20 cellular contexts compared by ENCODE assay signal in the genomic region with DNA sequence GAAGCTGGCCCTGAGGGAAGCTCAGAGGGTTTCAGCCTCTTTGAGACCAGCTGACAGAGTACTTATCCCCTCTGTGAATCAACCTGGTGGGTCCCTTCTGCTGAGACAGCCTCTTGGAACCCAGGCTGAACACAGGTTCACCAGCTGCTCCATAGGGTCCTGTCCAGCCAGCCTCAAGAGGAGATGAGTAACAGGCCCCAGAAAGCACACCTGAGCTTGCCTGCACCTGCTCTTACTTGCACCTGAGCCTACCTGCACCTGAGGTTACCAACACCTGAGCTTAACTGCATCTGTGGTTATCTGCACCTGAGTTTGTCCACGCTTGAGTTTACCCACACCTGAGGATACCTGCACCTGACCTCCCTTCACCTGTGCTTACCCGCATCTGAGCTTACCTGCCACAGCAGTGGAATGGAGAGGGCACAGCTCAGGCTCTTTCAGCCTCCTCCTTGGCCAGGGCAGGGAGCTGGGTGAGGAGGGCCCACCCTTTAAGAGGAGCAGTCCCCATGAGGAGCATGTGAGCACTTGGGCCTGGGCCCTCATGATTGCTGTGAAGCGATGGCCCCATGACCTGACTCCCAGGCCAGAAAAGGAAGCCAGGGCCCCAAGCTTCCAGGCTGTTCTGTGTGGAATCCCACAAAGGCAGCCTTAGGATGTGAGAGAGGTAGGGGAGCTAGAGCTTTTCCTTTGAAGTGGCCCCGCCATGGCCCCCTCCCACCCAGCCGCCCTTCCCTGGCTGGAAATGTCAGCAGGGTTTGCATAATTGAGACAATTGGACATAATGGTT. TPM values are rescaled to one million over a fixed set of nuclear protein-coding genes. Genes with fewer than 3 reads are reported as not detected.
A peak's percentile ranks its signal among the peaks of the same experiment; 100 is the strongest.
DNase-seq lines count a peak whose midpoint lies in the region; ATAC-seq and TF ChIP-seq lines count a peak whose summit lies in the region.
"Had no signal": no experiment of that assay in that cellular context is flagged by ENCODE, and none has a peak within 500 bp of the region (broad histone marks: within the 10 kb centered on the region; RNA-seq: fewer than 3 reads in every experiment).

A gene (minus strand): TSS at position 464 of the 787 bp plus-strand sequence. CDS start 20,370 bp downstream, outside the sequence.

- H3K27ac ChIP-seq in esophagus (ENCODE audit: low read depth in 2 of 2, low read length in 1 of 2) (peak within 1 kb of the TSS; percentile 81 to 85), neural progenitor cell (no peak within 1 kb of the TSS)
- H3K27ac ChIP-seq: coronary artery, Peyer's patch had no signal

- no peaks in the 10 kb centered on the region for H3K36me3 ChIP-seq in esophagus (ENCODE audit: control insufficient read depth in 2 of 2, insufficient read depth in 2 of 2, low read length in 1 of 2)
- H3K36me3 ChIP-seq in neural progenitor cell: no peaks in the 10 kb centered on the region
- H3K36me3 ChIP-seq: Peyer's patch had no signal

- H3K36me3 Mint-ChIP-seq in neural progenitor cell: no peaks in the 10 kb centered on the region
- H3K36me3 Mint-ChIP-seq in activated CD8-positive, alpha-beta memory T cell treated with anti-CD3 and anti-CD28 coated beads, Interleukin-2, amount 10 ng/mL, durations not matched to agents 7 days and 5 days: no peaks in the 10 kb centered on the region
- H3K36me3 Mint-ChIP-seq: activated CD4-positive, alpha-beta memory T cell treated with anti-CD3 and anti-CD28 coated beads for 36 hours; activated naive CD4-positive, alpha-beta T cell treated with anti-CD3 and anti-CD28 coated beads, Interleukin-2, amount 50 U/mL, for 72 hours; WTC11 had no signal

- H3K9me3 ChIP-seq in esophagus (ENCODE audit: control insufficient read depth in 2 of 2, insufficient read depth in 1 of 2, low read depth in 1 of 2, low read length in 1 of 2): no peaks in the 10 kb centered on the region
- H3K9me3 ChIP-seq in neural progenitor cell (ENCODE audit: low read depth): no peaks in the 10 kb centered on the region
- H3K9me3 ChIP-seq: Peyer's patch had no signal

- no peak for TF ChIP-seq CTCF in neural progenitor cell (IDR thresholded peaks at IDR 0.05)

- peaks cover 43% of the 10 kb centered on the region for H3K4me1 Mint-ChIP-seq in neural progenitor cell
- no peaks in the 10 kb centered on the region for H3K4me1 Mint-ChIP-seq in activated CD8-positive, alpha-beta memory T cell treated with anti-CD3 and anti-CD28 coated beads, Interleukin-2, amount 10 ng/mL, durations not matched to agents 7 days and 5 days

- H3K4me1 ChIP-seq in esophagus (ENCODE audit: control insufficient read depth in 2 of 2, insufficient read depth in 2 of 2, low read length in 1 of 2): peaks cover 0 to 17% of the 10 kb centered on the region in 2 donors
- peaks cover 34% of the 10 kb centered on the region for H3K4me1 ChIP-seq in neural progenitor cell
- H3K4me1 ChIP-seq: Peyer's patch had no signal

- H3K79me2 ChIP-seq in neural progenitor cell (ENCODE audit: low read depth): no peaks in the 10 kb centered on the region

- H3K9me3 Mint-ChIP-seq in neural progenitor cell: no peaks in the 10 kb centered on the region
- H3K9me3 Mint-ChIP-seq in activated CD8-positive, alpha-beta memory T cell treated with anti-CD3 and anti-CD28 coated beads, Interleukin-2, amount 10 ng/mL, durations not matched to agents 7 days and 5 days (ENCODE audit: low read depth): no peaks in the 10 kb centered on the region
- H3K9me3 Mint-ChIP-seq: activated CD4-positive, alpha-beta memory T cell treated with anti-CD3 and anti-CD28 coated beads for 36 hours; activated naive CD4-positive, alpha-beta T cell treated with anti-CD3 and anti-CD28 coated beads, Interleukin-2, amount 50 U/mL, for 72 hours; activated T-cell treated with anti-CD3 and anti-CD28 coated beads, Interleukin-2, amount 50 U/mL, for 4 hours had no signal

- 78 to 79% methylated on average over 5 of the region's 5 CpGs for WGBS in esophagus, 2 donors

- H3K27ac Mint-ChIP-seq in neural progenitor cell: no peak within 1 kb of the TSS
- no peak within 1 kb of the TSS for H3K27ac Mint-ChIP-seq in activated CD8-positive, alpha-beta memory T cell treated with anti-CD3 and anti-CD28 coated beads, Interleukin-2, amount 10 ng/mL, durations not matched to agents 7 days and 5 days
- H3K27ac Mint-ChIP-seq: activated CD4-positive, alpha-beta memory T cell treated with anti-CD3 and anti-CD28 coated beads for 36 hours; activated naive CD4-positive, alpha-beta T cell treated with anti-CD3 and anti-CD28 coated beads, Interleukin-2, amount 50 U/mL, for 72 hours; WTC11 had no signal

- H3K4me3 ChIP-seq in esophagus (ENCODE audit: low read depth in 1 of 2, low read length in 2 of 2): no peak within 1 kb of the TSS
- no peak within 1 kb of the TSS for H3K4me3 ChIP-seq in neural progenitor cell
- H3K4me3 ChIP-seq: coronary artery, Peyer's patch had no signal

- ATAC-seq in HG03460 (IDR thresholded peaks at IDR 0.05; ENCODE audit: unreplicated experiment): no peak
- ATAC-seq in activated CD8-positive, alpha-beta memory T cell treated with anti-CD3 and anti-CD28 coated beads, Interleukin-2, amount 10 ng/mL, durations not matched to agents 7 days and 5 days: no peak
- ATAC-seq: activated naive CD4-positive, alpha-beta T cell treated with anti-CD3 and anti-CD28 coated beads, Interleukin-2, amount 50 U/mL, for 72 hours; activated T-cell treated with anti-CD3 and anti-CD28 coated beads, Interleukin-2, amount 50 U/mL, for 4 hours had no signal

- no peak within 1 kb of the TSS for H2AFZ ChIP-seq in neural progenitor cell (replicated peaks)

- H4K20me1 ChIP-seq in neural progenitor cell (ENCODE audit: low read depth): peaks cover 8% of the 10 kb centered on the region

- H3K9ac ChIP-seq in neural progenitor cell: no peak within 1 kb of the TSS

- peaks cover 7% of the 10 kb centered on the region for H3K27me3 Mint-ChIP-seq in neural progenitor cell (ENCODE audit: insufficient read depth, low read depth)
- peaks cover 20% of the 10 kb centered on the region for H3K27me3 Mint-ChIP-seq in activated CD8-positive, alpha-beta memory T cell treated with anti-CD3 and anti-CD28 coated beads, Interleukin-2, amount 10 ng/mL, durations not matched to agents 7 days and 5 days

- CTCF ChIA-PET in activated CD8-positive, alpha-beta memory T cell treated with anti-CD3 and anti-CD28 coated beads, Interleukin-2, amount 10 ng/mL, durations not matched to agents 7 days and 5 days (lab: Charles Lee): interaction anchor here (1.6 kb wide), 1 partner anchor 27 kb away, joined by 5 read pairs; no protein-coding TSS in a partner anchor

- H3K4me3 Mint-ChIP-seq in neural progenitor cell: peak within 1 kb of the TSS; percentile 18
- H3K4me3 Mint-ChIP-seq in activated CD8-positive, alpha-beta memory T cell treated with anti-CD3 and anti-CD28 coated beads, Interleukin-2, amount 10 ng/mL, durations not matched to agents 7 days and 5 days: no peak within 1 kb of the TSS
- H3K4me3 Mint-ChIP-seq: activated CD4-positive, alpha-beta memory T cell treated with anti-CD3 and anti-CD28 coated beads for 36 hours; activated T-cell treated with anti-CD3 and anti-CD28 coated beads, Interleukin-2, amount 50 U/mL, for 4 hours; WTC11 had no signal

- H3K4me2 ChIP-seq in neural progenitor cell: peak within 1 kb of the TSS; percentile 36

- H3F3A ChIP-seq in neural progenitor cell (ENCODE audit: low read depth): peaks cover 23% of the 10 kb centered on the region

- peak; percentile 34 for DNase-seq in ELF-1 (ENCODE audit: low read depth, low spot score)
- DNase-seq in NCI-H510A treated with DMSO at 0.1 percent for 48 hours (lab: John Stamatoyannopoulos, UW): peak; percentile 66
- no peak for DNase-seq in neural progenitor cell (ENCODE audit: low spot score)
- no peak for DNase-seq in dermis blood vessel endothelial cell
- DNase-seq in activated CD8-positive, alpha-beta memory T cell treated with anti-CD3 and anti-CD28 coated beads, Interleukin-2, amount 10 ng/mL, durations not matched to agents 7 days and 5 days: no peak
- DNase-seq: activated CD4-positive, alpha-beta memory T cell treated with anti-CD3 and anti-CD28 coated beads for 36 hours; activated T-cell treated with anti-CD3 and anti-CD28 coated beads, Interleukin-2, amount 50 U/mL, for 4 hours; COR-L47; kidney glomerular epithelial cell; NCI-H1105 treated with DMSO at 0.1 percent for 48 hours; NK-92 treated with Interleukin-12 subunit alpha and Interleukin-12 subunit beta, amount 100 ng/mL, for 24 hours; Peyer's patch; T-helper 2 cell had no signal

- H3K27me3 ChIP-seq in esophagus (ENCODE audit: control insufficient read depth in 1 of 2, insufficient read depth in 2 of 2, low read length in 2 of 2) (no peaks in the 10 kb centered on the region), neural progenitor cell (peaks cover 9% of the 10 kb centered on the region)
- H3K27me3 ChIP-seq: Peyer's patch had no signal

RNA-seq across cellular contexts. Expression of the gene that starts here (rescaled TPM):
- polyA plus RNA-seq in esophagus: under 1 TPM; 0.13 to 0.37 TPM
- total RNA-seq in neural progenitor cell (ENCODE audit: low replicate concordance) (not detected in 2 replicates), dermis blood vessel endothelial cell (1.9 TPM in 1 of 2 replicates, not detected in the other)
- under 1 TPM in 1 of 2 experiments, not detected in 1; 0.06 TPM for total RNA-seq in activated CD8-positive, alpha-beta memory T cell treated with anti-CD3 and anti-CD28 coated beads, Interleukin-2, amount 10 ng/mL, durations not matched to agents 7 days and 5 days
- total RNA-seq: activated CD4-positive, alpha-beta memory T cell treated with anti-CD3 and anti-CD28 coated beads for 36 hours; activated naive CD4-positive, alpha-beta T cell treated with anti-CD3 and anti-CD28 coated beads, Interleukin-2, amount 50 U/mL, for 72 hours; activated T-cell treated with anti-CD3 and anti-CD28 coated beads, Interleukin-2, amount 50 U/mL, for 4 hours; frontal cortex; LHCN-M2; Peyer's patch had no signal

Comparison
In these comparisons a context has a peak if more than half of its experiments do, and no peak if none do; other contexts are left out.
1. DNase-seq: peak in ELF-1 (single experiment) and NCI-H510A treated with DMSO at 0.1 percent for 48 hours (single experiment); none in neural progenitor cell (single experiment), dermis blood vessel endothelial cell (single experiment) and activated CD8-positive, alpha-beta memory T cell treated with anti-CD3 and anti-CD28 coated beads, Interleukin-2, amount 10 ng/mL, durations not matched to agents 7 days and 5 days (single experiment).